19 cellular contexts compared by ENCODE assay signal in genomic region chr4:18860836-18861530, GRCh38.
A peak's percentile ranks its signal among the peaks of the same experiment; 100 is the strongest.
DNase-seq lines count a peak whose midpoint lies in the region; ATAC-seq, FAIRE-seq and TF ChIP-seq lines count a peak whose summit lies in the region.
"Had no signal": no experiment of that assay in that cellular context is flagged by ENCODE, and none has a peak within 500 bp of the region (broad histone marks: within the 10 kb centered on the region; RNA-seq: fewer than 3 reads in every experiment).

No MANE protein-coding gene starts in this region.

- CTCF ChIA-PET in H1 (lab: Charles Lee; ENCODE audit: partially characterized antibody) = no interaction called here

- H3K36me3 ChIP-seq in H1 (ENCODE audit: control insufficient read depth in 2 of 4, insufficient read depth in 4 of 4, low read length in 3 of 4) = no peaks in the 10 kb centered on the region
- H3K36me3 ChIP-seq: BE2C, BLaER1 had no signal

- H3K23ac ChIP-seq in H1 (ENCODE audit: insufficient read length) = no peak overlapping the region

- no peak overlapping the region for H3K9ac ChIP-seq in H1 (replicated peaks in 1 of 4; ENCODE audit: extremely low read depth in 1 of 4, low read depth in 3 of 4, low read length in 3 of 4)
- H3K9ac ChIP-seq: BLaER1 had no signal

- no peak overlapping the region for H3K56ac ChIP-seq in H1 (replicated peaks; ENCODE audit: insufficient read length, low read depth, low read length)

- H3K4me2 ChIP-seq in H1 (ENCODE audit: insufficient read depth in 1 of 2, low read depth in 2 of 2, low read length in 2 of 2) = no peak overlapping the region
- H3K4me2 ChIP-seq: BLaER1 had no signal

- H2BK15ac ChIP-seq in H1 (ENCODE audit: low read length) = no peak overlapping the region

- no peaks in the 10 kb centered on the region for H3K23me2 ChIP-seq in H1 (ENCODE audit: low read depth, low read length)

- H2AFZ ChIP-seq in H1 (ENCODE audit: low read length) = no peak overlapping the region

- H2BK120ac ChIP-seq in H1 (replicated peaks; ENCODE audit: low read depth, low read length) = no peak overlapping the region

- no peak overlapping the region for H4K91ac ChIP-seq in H1 (replicated peaks; ENCODE audit: insufficient read length, low read length)

- no peak for TF ChIP-seq CTCF in H1 (IDR thresholded peaks at IDR 0.05; ENCODE audit: control extremely low read depth in 1 of 3, insufficient read depth in 1 of 3, low read depth in 1 of 3, low read length in 3 of 3)

- H3K18ac ChIP-seq in H1 (ENCODE audit: extremely low read depth, low read length) = no peak overlapping the region

- DNase-seq in EL = peak; percentile 39
- no peak for DNase-seq in H1 (ENCODE audit: low read depth in 1 of 2, low spot score in 2 of 2)
- no peak for DNase-seq in NK-92 treated with Interleukin-12 subunit alpha and Interleukin-12 subunit beta, amount 100 ng/mL, for 24 hours (lab: John Stamatoyannopoulos, UW)
- DNase-seq: 8988T; ACHN; BE2C; C1 segment of cervical spinal cord; Caco-2; Calu3; CD4-positive, alpha-beta memory T cell; CD4-positive, CD25-positive, alpha-beta regulatory T cell; DMS79 treated with DMSO at 0.1 percent for 48 hours; GF-D8 had no signal

- peaks cover 0 to 2% (median 0%) of the 10 kb centered on the region in 4 experiments; a peak in 1 of 7 replicates for H3K4me1 ChIP-seq in H1 (replicated peaks in 1 of 4; ENCODE audit: control insufficient read depth in 3 of 4, insufficient read depth in 4 of 4, low read length in 3 of 4)
- H3K4me1 ChIP-seq: BE2C, Caco-2 had no signal

- H4K5ac ChIP-seq in H1 (ENCODE audit: insufficient read length, low read depth, low read length) = no peak overlapping the region

- WGBS in H1 (ENCODE audit: extremely low coverage in 1 of 2, insufficient coverage in 1 of 2, insufficient read length in 1 of 2, insufficient replicate concordance in 2 of 2, low coverage in 1 of 2, low lambda C conversion rate in 2 of 2, missing lambda C conversion rate in 1 of 2), 2 experiments = 97% methylated on average over 2 of the region's 2 CpGs; no CpG with 5 or more reads in 1 of the 2 experiments

- H3K4me3 ChIP-seq in H1 (ENCODE audit: extremely low read depth in 1 of 4, insufficient read depth in 2 of 4, low read depth in 3 of 4, low read length in 4 of 4) = no peak overlapping the region
- H3K4me3 ChIP-seq: BLaER1 had no signal

- TF ChIP-seq RAD21 in H1 (IDR thresholded peaks at IDR 0.05 in 1 of 2, conservative IDR thresholded peaks at IDR 0.05 in 1 of 2; ENCODE audit: low read depth in 2 of 2, low read length in 2 of 2) = no peak

- peak overlapping the region; percentile 66 for H3K14ac ChIP-seq in H1 (ENCODE audit: insufficient read length)

- no peaks in the 10 kb centered on the region for H3K79me2 ChIP-seq in H1 (ENCODE audit: control insufficient read depth in 1 of 2, insufficient read depth in 2 of 2, low read length in 2 of 2)

- H3K27me3 ChIP-seq in H1 (replicated peaks in 1 of 4; ENCODE audit: control insufficient read depth in 3 of 4, extremely low read depth in 1 of 4, insufficient read depth in 3 of 4, low read length in 3 of 4) = peaks cover 0 to 3% (median 0%) of the 10 kb centered on the region in 4 experiments; a peak in 2 of 7 replicates
- H3K27me3 ChIP-seq: BE2C, BLaER1 had no signal

- no peak for TF ChIP-seq POLR2A in H1 (IDR thresholded peaks at IDR 0.05; ENCODE audit: control extremely low read depth in 1 of 2, low read depth in 2 of 2, low read length in 2 of 2)

- H2BK5ac ChIP-seq in H1 (ENCODE audit: low read depth, low read length) = no peak overlapping the region

- ATAC-seq in GM19463 (IDR thresholded peaks at IDR 0.05; ENCODE audit: unreplicated experiment) = no peak
- no peak for ATAC-seq in GM18907 (IDR thresholded peaks at IDR 0.05; ENCODE audit: unreplicated experiment)

- H3K27ac ChIP-seq in H1 (ENCODE audit: low read depth, low read length) = no peak overlapping the region
- H3K27ac ChIP-seq: BLaER1 had no signal

- no peak overlapping the region for H3K4ac ChIP-seq in H1 (replicated peaks; ENCODE audit: insufficient read length, low read depth, low read length)

- no peak for FAIRE-seq in H1 (lab: Jason Lieb, UNC)
- FAIRE-seq: A204.1, G401.6, GM12891 had no signal

- no peaks in the 10 kb centered on the region for H4K20me1 ChIP-seq in H1 (replicated peaks in 1 of 2; ENCODE audit: control insufficient read depth in 1 of 2, insufficient read depth in 2 of 2, low read length in 2 of 2)
- H4K20me1 ChIP-seq: BLaER1 had no signal

- H3K79me1 ChIP-seq in H1 (ENCODE audit: low read depth, low read length) = no peaks in the 10 kb centered on the region

- no peaks in the 10 kb centered on the region for H3K9me3 ChIP-seq in H1 (ENCODE audit: insufficient read depth in 2 of 2, low read depth in 1 of 2, low read length in 1 of 2)
- H3K9me3 ChIP-seq: BE2C, BLaER1, Caco-2 had no signal

- no peak overlapping the region for H2BK12ac ChIP-seq in H1 (ENCODE audit: low read depth, low read length)

- no peak overlapping the region for H2AK5ac ChIP-seq in H1 (ENCODE audit: low read depth, low read length)

- no peak overlapping the region for H4K8ac ChIP-seq in H1 (ENCODE audit: extremely low read depth, insufficient read depth, low read length)

- no peak overlapping the region for H2BK20ac ChIP-seq in H1 (ENCODE audit: low read length)

- POLR2A ChIA-PET in H1 (lab: Charles Lee; ENCODE audit: partially characterized antibody) = no interaction called here

- TF ChIP-seq EP300 in H1 (IDR thresholded peaks at IDR 0.05; ENCODE audit: borderline replicate concordance in 1 of 2, low read depth in 2 of 2, low read length in 2 of 2) = no peak

TF ChIP-seq in H1, 55 proteins besides CTCF, POLR2A, EP300 and RAD21 (continues in another document):
- TF ChIP-seq SIN3A (conservative IDR thresholded peaks at IDR 0.05 in 1 of 2, IDR thresholded peaks at IDR 0.05 in 1 of 2; ENCODE audit: low read depth in 1 of 2, low read length in 2 of 2) = no peak
- TF ChIP-seq BCL11A (IDR thresholded peaks at IDR 0.05; ENCODE audit: low read depth in 2 of 2, low read length in 2 of 2) = no peak
- TF ChIP-seq NRF1 (IDR thresholded peaks at IDR 0.05; ENCODE audit: low read depth, low read length) = no peak
- TF ChIP-seq POU5F1 (IDR thresholded peaks at IDR 0.05; ENCODE audit: low read depth, low read length) = no peak
- TF ChIP-seq BACH1 (IDR thresholded peaks at IDR 0.05; ENCODE audit: low read length) = no peak
- TF ChIP-seq FOSL1 (IDR thresholded peaks at IDR 0.05; ENCODE audit: insufficient read depth, low read depth, low read length) = no peak
- TF ChIP-seq TAF7 (optimal IDR thresholded peaks at IDR 0.05; ENCODE audit: borderline replicate concordance, low read depth, low read length) = no peak
- TF ChIP-seq USF2 (IDR thresholded peaks at IDR 0.05; ENCODE audit: low read length) = no peak
